17 cellular contexts compared by ENCODE assay signal in genomic region chr6:96948631-96949030, GRCh38. TPM values are rescaled to one million over a fixed set of nuclear protein-coding genes. Genes with fewer than 3 reads are reported as not detected.
A peak's percentile ranks its signal among the peaks of the same experiment; 100 is the strongest.
DNase-seq lines count a peak whose midpoint lies in the region; ATAC-seq and TF ChIP-seq lines count a peak whose summit lies in the region.
"Had no signal": no experiment of that assay in that cellular context is flagged by ENCODE, and none has a peak within 500 bp of the region (broad histone marks: within the 10 kb centered on the region; RNA-seq: fewer than 3 reads in every experiment).

No MANE protein-coding gene starts in this region.

- TF ChIP-seq CTCF in testis (IDR thresholded peaks at IDR 0.05) = no peak

- H3K9me3 ChIP-seq in GM23248 (ENCODE audit: low read depth) (no peaks in the 10 kb centered on the region), testis (no peaks in the 10 kb centered on the region)

- 24 to 33% methylated on average over 3 of the region's 3 CpGs for WGBS in GM23248 (ENCODE audit: low coverage in 1 of 2, low lambda C conversion rate in 2 of 2, missing lambda C conversion rate in 2 of 2), 2 experiments
- 53 to 71% methylated on average over 3 of the region's 3 CpGs for WGBS in testis, 2 donors

- in situ Hi-C loops in GM23248 (cut with MboI) = no loop called here

- ATAC-seq in GM18868 (IDR thresholded peaks at IDR 0.05; ENCODE audit: unreplicated experiment) (no peak), GM21390 (IDR thresholded peaks at IDR 0.05; ENCODE audit: unreplicated experiment) (no peak)
- ATAC-seq: CD8-positive, alpha-beta T cell; GM23338 had no signal

- intact Hi-C loops in testis (cut with DNase I; ENCODE audit: low total_unique reads) = no loop called here

- TF ChIP-seq POLR2A in testis (IDR thresholded peaks at IDR 0.05) = no peak

- no peaks in the 10 kb centered on the region for H3K4me1 ChIP-seq in GM23248 (ENCODE audit: insufficient read depth)
- H3K4me1 ChIP-seq in testis = no peaks in the 10 kb centered on the region
- H3K4me1 ChIP-seq: BLaER1 treated with 17β-estradiol and CSF1 and Interleukin-3, amounts not matched to agents 10 nM and 100 nM had no signal

- H3K9ac ChIP-seq in GM23248 = no peak overlapping the region
- H3K9ac ChIP-seq: BLaER1 treated with 17β-estradiol and CSF1 and Interleukin-3, amounts not matched to agents 10 nM and 100 nM had no signal

- H3K27ac ChIP-seq in GM23248 (no peak overlapping the region), testis (no peak overlapping the region)
- H3K27ac ChIP-seq: BLaER1 treated with 17β-estradiol and CSF1 and Interleukin-3, amounts not matched to agents 10 nM and 100 nM; HL-60 had no signal

- H4K20me1 ChIP-seq in GM23248 (ENCODE audit: insufficient read depth) = no peaks in the 10 kb centered on the region
- H4K20me1 ChIP-seq: BLaER1 treated with 17β-estradiol and CSF1 and Interleukin-3, amounts not matched to agents 10 nM and 100 nM had no signal

- no peak overlapping the region for H3K4me2 ChIP-seq in GM23248 (ENCODE audit: unreplicated experiment)
- H3K4me2 ChIP-seq: BLaER1 treated with 17β-estradiol and CSF1 and Interleukin-3, amounts not matched to agents 10 nM and 100 nM; GM23338 had no signal

- no peaks in the 10 kb centered on the region for H3K79me2 ChIP-seq in GM23248 (ENCODE audit: insufficient read depth)

- no peak overlapping the region for H3K4me3 ChIP-seq in GM23248
- H3K4me3 ChIP-seq in testis = no peak overlapping the region
- H3K4me3 ChIP-seq: BLaER1 treated with 17β-estradiol and CSF1 and Interleukin-3, amounts not matched to agents 10 nM and 100 nM; GM23338 had no signal

- peak; percentile 4 for DNase-seq in GM23248
- peak; percentile 51 for DNase-seq in amniotic epithelial cell (ENCODE audit: low read depth)
- DNase-seq in kidney glomerular epithelial cell (lab: John Stamatoyannopoulos, UW) = peak; percentile 47
- peak; percentile 20 for DNase-seq in testis
- DNase-seq in activated effector memory CD4-positive, alpha-beta T cell treated with anti-CD3 and anti-CD28 coated beads, Interleukin-2, amount 50 U/mL, for 16 hours = no peak
- DNase-seq: 8988T; Calu3; CD8-positive, alpha-beta T cell; DND-41; EL; HCEC 1CT; HFFc6 had no signal

- H3K27me3 ChIP-seq in GM23248 (replicated peaks; ENCODE audit: insufficient read depth) (peaks cover 16% of the 10 kb centered on the region; the same call in 1 of the 2 replicates), testis (no peaks in the 10 kb centered on the region)
- H3K27me3 ChIP-seq: BLaER1 treated with 17β-estradiol and CSF1 and Interleukin-3, amounts not matched to agents 10 nM and 100 nM had no signal

- H2AFZ ChIP-seq in GM23248 = no peak overlapping the region
- H2AFZ ChIP-seq: GM23338 had no signal

- no peaks in the 10 kb centered on the region for H3F3A ChIP-seq in GM23248 (ENCODE audit: insufficient read depth)

- H3K36me3 ChIP-seq in GM23248 (ENCODE audit: low read depth) (no peaks in the 10 kb centered on the region), testis (ENCODE audit: low read depth, missing control alignments) (no peaks in the 10 kb centered on the region)
- H3K36me3 ChIP-seq: BLaER1 treated with 17β-estradiol and CSF1 and Interleukin-3, amounts not matched to agents 10 nM and 100 nM had no signal

- H3K9me2 ChIP-seq in GM23248 (ENCODE audit: insufficient read depth) = no peaks in the 10 kb centered on the region

RNA-seq across cellular contexts. Expression of gene KLHL32, which starts 24.1 kb away (rescaled TPM):
- not detected in 2 replicates for total RNA-seq in GM23248 (2014; rRNA removed; shearing (Covaris generic))
- polyA plus RNA-seq in GM23248 (2016; fragmentation: Nextera tagmentation; extraction: Ambion mirVana) (not detected in 2 replicates), testis (ENCODE audit: insufficient read depth, low read depth, low replicate concordance) (2.5 TPM)
- total RNA-seq in testis = 1 to 10 TPM; 4.6 to 8.6 TPM
- total RNA-seq: HFFc6 had no signal

RNA-seq across cellular contexts. Expression of gene NDUFAF4, which starts 50.9 kb away (rescaled TPM):
- 7.2 and 24.5 TPM in 2 replicates for total RNA-seq in GM23248 (2014; rRNA removed; shearing (Covaris generic))
- polyA plus RNA-seq in GM23248 (2016; fragmentation: Nextera tagmentation; extraction: Ambion mirVana) (79.5 and 83.4 TPM in 2 replicates), testis (ENCODE audit: insufficient read depth, low read depth, low replicate concordance) (22.2 TPM)
- 10 to 100 TPM; 19.0 to 19.1 TPM for total RNA-seq in testis
